Comparison of ENCODE assay signal across 14 cellular contexts in genomic region chr2:183242937-183243336, GRCh38.
DNase-seq lines count a peak whose midpoint lies in the region; ATAC-seq and TF ChIP-seq lines count a peak whose summit lies in the region.
"Had no signal": no experiment of that assay in that cellular context is flagged by ENCODE, and none has a peak within 500 bp of the region (broad histone marks: within the 10 kb centered on the region; RNA-seq: fewer than 3 reads in every experiment).

No MANE protein-coding gene starts in this region.

- TF ChIP-seq CTCF in fibroblast of mammary gland (conservative IDR thresholded peaks at IDR 0.05; ENCODE audit: control insufficient read depth, insufficient read depth, low read depth, low read length), result no peak

- ATAC-seq in HG02884 (IDR thresholded peaks at IDR 0.05; ENCODE audit: unreplicated experiment), result no peak
- no peak for ATAC-seq in GM18519 (IDR thresholded peaks at IDR 0.05; ENCODE audit: low FRiP score, unreplicated experiment)
- ATAC-seq in HG03469 (IDR thresholded peaks at IDR 0.05; ENCODE audit: unreplicated experiment), result no peak
- ATAC-seq: activated T-cell treated with anti-CD3 and anti-CD28 coated beads, Interleukin-2, amount 50 U/mL, for 72 hours; WTC11 had no signal

- H3K4me3 ChIP-seq in fibroblast of mammary gland (ENCODE audit: control insufficient read depth, low read depth, low read length), result no peak overlapping the region
- H3K4me3 ChIP-seq: left ventricle myocardium inferior, pancreas had no signal

- DNase-seq in AG08396 (ENCODE audit: low spot score), result peak; percentile 21
- peak; percentile 84 for DNase-seq in NCI-H1105 treated with DMSO at 0.1 percent for 48 hours (lab: John Stamatoyannopoulos, UW)
- peak; percentile 68 for DNase-seq in NCI-H82 (lab: John Stamatoyannopoulos, UW)
- DNase-seq in fibroblast of mammary gland (ENCODE audit: low read depth), result peak; percentile 41
- DNase-seq in activated CD4-positive, alpha-beta T cell treated with anti-CD3 and anti-CD28 coated beads for 48 hours, result no peak
- DNase-seq: activated T-cell treated with anti-CD3 and anti-CD28 coated beads, Interleukin-2, amount 50 U/mL, for 72 hours; central memory CD4-positive, alpha-beta T cell; left ventricle myocardium inferior; pancreas; stimulated activated CD4-positive, alpha-beta T cell treated with anti-CD3 and anti-CD28 coated beads, Interleukin-2, amount 100 ng/mL, for 48 hours had no signal
